Comparison of ENCODE assay signal across 24 cellular contexts in the genomic region with DNA sequence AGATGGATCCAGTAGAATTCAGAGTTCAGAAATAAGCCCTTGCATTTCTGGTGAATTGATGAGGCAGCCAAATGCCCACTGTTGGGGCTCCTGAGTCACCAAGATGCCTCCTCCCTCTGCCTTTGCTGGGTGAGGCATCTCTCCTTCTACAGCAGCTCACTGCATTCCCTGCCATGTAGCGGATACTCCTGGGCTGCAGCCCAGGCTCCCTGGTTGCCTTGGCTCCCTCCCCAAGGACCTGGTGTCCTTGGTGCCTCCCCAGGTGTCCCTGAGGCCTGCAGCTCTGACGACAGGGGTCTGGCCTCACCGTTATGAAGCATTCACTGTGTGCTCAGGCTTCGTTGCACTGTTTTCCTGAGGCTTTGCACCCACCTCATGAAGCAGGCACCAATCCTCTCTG. TPM values are rescaled to one million over a fixed set of nuclear protein-coding genes. Genes with fewer than 3 reads are reported as not detected.
"Had no signal": no experiment of that assay in that cellular context is flagged by ENCODE, and none has a peak within 500 bp of the region (broad histone marks: within the 10 kb centered on the region; RNA-seq: fewer than 3 reads in every experiment).

No MANE protein-coding gene starts in this region.

- FAIRE-seq: colon, keratinocyte had no signal

- H3K4me3 ChIP-seq: esophagus muscularis mucosa, gastrocnemius medialis, heart right ventricle, ovary, spleen, stomach had no signal

- H3K36me3 ChIP-seq: esophagus muscularis mucosa, gastrocnemius medialis, heart right ventricle, ovary, stomach had no signal

- H3K9me3 ChIP-seq: gastrocnemius medialis, heart right ventricle, ovary, spleen, stomach had no signal

- H3K27me3 ChIP-seq: ovary, stomach had no signal

- H3K4me1 ChIP-seq: esophagus muscularis mucosa, gastrocnemius medialis had no signal

- H3K27ac ChIP-seq: epithelial cell of prostate, esophagus muscularis mucosa, gastrocnemius medialis, heart right ventricle, ovary, spleen, stomach had no signal

- DNase-seq: cerebellar nuclear complex; effector memory CD8-positive, alpha-beta T cell; gastrocnemius medialis; heart right ventricle; hypothalamus; mesendoderm; naive B cell; ovary; spleen; stimulated activated CD4-positive, alpha-beta T cell treated with anti-CD3 and anti-CD28 coated beads, Interleukin-15, amount 100 ng/mL, for 24 hours; stimulated activated CD4-positive, alpha-beta T cell treated with anti-CD3 and anti-CD28 coated beads, Interleukin-1b, Interleukin-23, amount 100 ng/mL, for 48 hours; stimulated activated CD4-positive, alpha-beta T cell treated with anti-CD3 and anti-CD28 coated beads, Interleukin-4, amount 100 ng/mL, for 24 hours; stimulated activated naive B cell treated with anti-CD40 and anti-IgM and Interleukin-4, amounts not matched to agents 10 μg/mL and 1 μg/mL and 100 μg/mL, for 72 hours; stomach; substantia nigra; trophoblast cell had no signal

RNA-seq across cellular contexts. Expression of gene CCDC92B, which starts 54.5 kb away (rescaled TPM):
- total RNA-seq: fibroblast of villous mesenchyme, gastrocnemius medialis, liver, lung microvascular endothelial cell, skeletal muscle tissue had no signal
- polyA plus RNA-seq: keratinocyte, liver had no signal
